Comparison of ENCODE assay signal across 20 cellular contexts in genomic region chr13:112746044-112746443, GRCh38.
"Had no signal": no experiment of that assay in that cellular context is flagged by ENCODE, and none has a peak within 500 bp of the region (broad histone marks: within the 10 kb centered on the region; RNA-seq: fewer than 3 reads in every experiment).

No MANE protein-coding gene starts in this region.

- H3K27me3 ChIP-seq: adrenal gland, breast epithelium had no signal

- DNase-seq: activated CD4-positive, alpha-beta memory T cell treated with anti-CD3 and anti-CD28 coated beads, Interleukin-2, amount 10 ng/mL, durations not matched to agents 7 days and 5 days; activated CD4-positive, alpha-beta T cell treated with anti-CD3 and anti-CD28 coated beads for 48 hours; activated naive CD4-positive, alpha-beta T cell; adrenal gland; effector memory CD4-positive, alpha-beta T cell; glutamatergic neuron; hippocampal formation; kidney glomerular epithelial cell; left ventricle myocardium inferior; midbrain; natural killer cell; stimulated activated CD4-positive, alpha-beta T cell treated with anti-CD3 and anti-CD28 coated beads, Interleukin-2, amount 100 ng/mL, for 24 hours had no signal

- H3K27ac ChIP-seq: adrenal gland, breast epithelium, left ventricle myocardium inferior had no signal

- FAIRE-seq: astrocyte, colon, endothelial cell of umbilical vein, frontal cortex had no signal

- H3K4me1 ChIP-seq: breast epithelium had no signal

- ATAC-seq: esophagus mucosa; natural killer cell; right cardiac atrium; stimulated activated effector memory CD8-positive, alpha-beta T cell treated with anti-CD3 and anti-CD28 coated beads, Interleukin-12 subunit alpha, Interleukin-12 subunit beta, amount 100 ng/mL, for 72 hours had no signal

- H3K9me3 ChIP-seq: adrenal gland, breast epithelium, left ventricle myocardium inferior had no signal

- H3K4me3 ChIP-seq: adrenal gland, breast epithelium, left ventricle myocardium inferior had no signal

- H3K36me3 ChIP-seq: adrenal gland, breast epithelium, left ventricle myocardium inferior had no signal
